Comparison of ENCODE assay signal across 8 cellular contexts in the genomic region with DNA sequence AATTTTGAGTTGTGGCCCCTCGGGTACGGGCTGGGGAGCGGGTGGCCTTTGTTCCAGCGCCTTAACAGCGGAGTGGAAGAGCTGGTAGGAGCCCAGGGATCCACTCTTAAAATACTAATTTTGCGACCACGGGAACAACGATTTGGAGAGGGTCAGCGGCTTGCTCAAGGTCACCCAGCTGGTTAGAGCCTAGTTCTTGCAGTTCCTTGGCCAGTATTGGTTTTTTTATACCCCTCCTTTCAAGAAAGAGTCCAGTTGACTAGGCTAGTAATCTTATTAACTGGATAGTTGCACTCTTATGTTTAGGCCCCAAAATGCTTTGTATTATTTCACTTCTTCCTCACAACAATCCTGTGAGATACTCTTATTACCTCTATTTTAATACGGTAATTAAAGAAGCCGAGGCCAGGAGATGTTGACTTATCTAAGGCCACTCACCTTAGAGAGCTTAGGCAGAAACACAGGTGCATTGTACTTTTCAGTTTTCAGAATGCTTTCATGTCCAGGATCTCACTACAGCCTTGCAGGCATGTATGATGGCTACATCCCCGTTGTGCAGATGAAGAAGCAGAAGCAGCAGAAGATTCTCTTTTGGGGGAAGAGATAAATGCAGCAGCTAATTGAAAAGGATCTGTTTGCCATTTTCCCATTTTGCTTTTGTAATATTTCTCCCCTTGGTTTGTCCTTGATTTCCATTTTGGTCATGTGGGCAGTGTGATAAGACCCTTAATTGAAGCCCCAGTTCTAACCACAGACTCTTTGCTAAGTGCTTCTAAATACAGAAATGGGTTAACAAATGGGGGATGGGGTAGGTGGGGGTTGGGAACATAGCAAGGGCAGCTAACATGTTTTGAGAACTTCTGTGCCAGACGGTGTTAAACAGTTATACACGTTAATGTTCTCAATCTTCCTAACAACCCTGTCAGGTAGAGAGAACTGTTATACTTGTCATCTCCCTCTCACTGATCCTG. TPM values are rescaled to one million over a fixed set of nuclear protein-coding genes. Genes with fewer than 3 reads are reported as not detected.
DNase-seq lines count a peak whose midpoint lies in the region; ATAC-seq and TF ChIP-seq lines count a peak whose summit lies in the region.

No MANE protein-coding gene starts in this region.

- no peak overlapping the region for H3K27ac ChIP-seq in SJSA1

- H3K4me3 ChIP-seq in SJSA1: peak overlapping the region; percentile 67
- H3K4me3 ChIP-seq in fibroblast of pulmonary artery (replicated peaks; ENCODE audit: low read depth, low read length): peak overlapping the region; percentile 81
- H3K4me3 ChIP-seq in skeletal muscle cell (ENCODE audit: low read depth, low read length): peak overlapping the region; percentile 81

- no peak for TF ChIP-seq CTCF in fibroblast of pulmonary artery (IDR thresholded peaks at IDR 0.05; ENCODE audit: low read length, missing control alignments)

- peaks cover 20% of the 10 kb centered on the region for H3K36me3 ChIP-seq in SJSA1

- no peaks in the 10 kb centered on the region for H3K27me3 ChIP-seq in SJSA1 (replicated peaks)

- ATAC-seq in HG03342 (IDR thresholded peaks at IDR 0.05; ENCODE audit: unreplicated experiment): no peak

- DNase-seq in NCI-H82 (lab: John Stamatoyannopoulos, UW) (peak; percentile 36), NCI-H82 treated with DMSO at 0.1 percent for 48 hours (lab: John Stamatoyannopoulos, UW; ENCODE audit: unreplicated experiment) (no peak), SJSA1 (ENCODE audit: low read depth in 1 of 2, low spot score in 2 of 2) (no peak), fibroblast of pulmonary artery (ENCODE audit: low read depth) (no peak), skeletal muscle cell (ENCODE audit: low read depth) (no peak), SKM-1 (lab: John Stamatoyannopoulos, UW; ENCODE audit: unreplicated experiment) (no peak), DMS114 treated with DMSO at 0.1 percent for 48 hours (lab: John Stamatoyannopoulos, UW; ENCODE audit: unreplicated experiment) (no peak)

- peaks cover 13% of the 10 kb centered on the region for H3K4me1 ChIP-seq in SJSA1 (replicated peaks)

- H3K9me3 ChIP-seq in SJSA1 (replicated peaks): no peaks in the 10 kb centered on the region

RNA-seq across cellular contexts. Expression of gene SREBF2, which starts 1.4 kb away (rescaled TPM):
- 18.0 and 19.7 TPM in 2 replicates for total RNA-seq in SJSA1 (2014; rRNA removed; shearing (Covaris generic))

RNA-seq across cellular contexts. Expression of gene CCDC134, which starts 33.8 kb away (rescaled TPM):
- total RNA-seq in SJSA1 (2014; rRNA removed; shearing (Covaris generic)): 10.6 and 28.6 TPM in 2 replicates
